ENCODE assay signal across 8 cellular contexts in genomic region chr12:8242623-8242880, GRCh38. TPM values are rescaled to one million over a fixed set of nuclear protein-coding genes. Genes with fewer than 3 reads are reported as not detected.
DNase-seq lines count a peak whose midpoint lies in the region; ATAC-seq and TF ChIP-seq lines count a peak whose summit lies in the region.
"Not testable (repeated sequence)": the region's sequence is repeated elsewhere in the genome, so short reads cannot be mapped to it uniquely, and the experiment has no call there.

No MANE protein-coding gene starts in this region.

- not testable (repeated sequence) for H3K36me3 Mint-ChIP-seq in activated CD4-positive, alpha-beta memory T cell treated with anti-CD3 and anti-CD28 coated beads for 36 hours

- DNase-seq in activated CD4-positive, alpha-beta memory T cell treated with anti-CD3 and anti-CD28 coated beads for 36 hours; breast epithelium (ENCODE audit: low spot score in 2 of 2); foreskin fibroblast; mesenchymal stem cell; psoas muscle: not testable (repeated sequence)

- CTCF ChIA-PET in activated CD4-positive, alpha-beta memory T cell treated with anti-CD3 and anti-CD28 coated beads for 36 hours (lab: Charles Lee), result not testable (repeated sequence)

- H3K27ac ChIP-seq in breast epithelium (peak overlapping the region; percentile 90 to 96), mesenchymal stem cell (ENCODE audit: low read length, poor library complexity, severe bottlenecking) (peak overlapping the region; percentile 61), psoas muscle (peak overlapping the region; percentile 36), urinary bladder (ENCODE audit: low read depth) (peak overlapping the region; percentile 16)

- H4K8ac ChIP-seq in mesenchymal stem cell (ENCODE audit: low read length), result peak overlapping the region; percentile 41

- not testable (repeated sequence) for H4K20me1 ChIP-seq in Loucy (ENCODE audit: insufficient read depth, low read length, poor library complexity, severe bottlenecking)

- H3K9me3 ChIP-seq in Loucy (ENCODE audit: insufficient read depth, low read depth, low read length); breast epithelium; mesenchymal stem cell (ENCODE audit: control insufficient read depth, low read length); psoas muscle: not testable (repeated sequence)

- H3K23ac ChIP-seq in mesenchymal stem cell (ENCODE audit: low read length in 2 of 2), result not testable (repeated sequence)

- H2AK5ac ChIP-seq in mesenchymal stem cell (ENCODE audit: low read length, severe bottlenecking), result not testable (repeated sequence)

- peak overlapping the region; percentile 38 for H3K27ac Mint-ChIP-seq in activated CD4-positive, alpha-beta memory T cell treated with anti-CD3 and anti-CD28 coated beads for 36 hours

- not testable (repeated sequence) for H2BK15ac ChIP-seq in mesenchymal stem cell (ENCODE audit: low read depth, poor library complexity, severe bottlenecking)

- TF ChIP-seq CTCF in Loucy (conservative IDR thresholded peaks at IDR 0.05; ENCODE audit: low read length); breast epithelium (IDR thresholded peaks at IDR 0.05); foreskin fibroblast (IDR thresholded peaks at IDR 0.05; ENCODE audit: low read depth, low read length); psoas muscle (IDR thresholded peaks at IDR 0.05): not testable (repeated sequence)

- not testable (repeated sequence) for H3F3A ChIP-seq in Loucy (ENCODE audit: low read depth)

- H2BK5ac ChIP-seq in mesenchymal stem cell (ENCODE audit: low read depth, low read length, poor library complexity, severe bottlenecking), result not testable (repeated sequence)

- H4K91ac ChIP-seq in mesenchymal stem cell (ENCODE audit: low read length), result peak overlapping the region; percentile 61

- not testable (repeated sequence) for H3K27me3 ChIP-seq in Loucy (ENCODE audit: insufficient read depth, low read length, poor library complexity, severe bottlenecking); breast epithelium; mesenchymal stem cell (ENCODE audit: control insufficient read depth in 1 of 2, insufficient read depth in 1 of 2, low read length in 2 of 2); psoas muscle (ENCODE audit: insufficient read depth in 3 of 3, low read length in 2 of 3)

- H3K14ac ChIP-seq in mesenchymal stem cell (ENCODE audit: low read length in 2 of 2), result not testable (repeated sequence)

- H3K9me3 Mint-ChIP-seq in activated CD4-positive, alpha-beta memory T cell treated with anti-CD3 and anti-CD28 coated beads for 36 hours, result not testable (repeated sequence)

- not testable (repeated sequence) for H3K79me2 ChIP-seq in Loucy (ENCODE audit: insufficient read depth, low read length)

- not testable (repeated sequence) for H2BK120ac ChIP-seq in mesenchymal stem cell (ENCODE audit: low read depth, low read length)

- H3K36me3 ChIP-seq in Loucy (ENCODE audit: insufficient read depth, low read length); breast epithelium; mesenchymal stem cell (ENCODE audit: control insufficient read depth in 1 of 2, insufficient read depth in 2 of 2, low read depth in 1 of 2, low read length in 2 of 2); psoas muscle (ENCODE audit: insufficient read depth in 1 of 2, low read depth in 1 of 2); urinary bladder (ENCODE audit: insufficient read depth): not testable (repeated sequence)

- H3K4me1 Mint-ChIP-seq in activated CD4-positive, alpha-beta memory T cell treated with anti-CD3 and anti-CD28 coated beads for 36 hours (ENCODE audit: low read depth), result peaks cover 20% of the 10 kb centered on the region

- peak overlapping the region in 1 of 2 experiments; percentile 75 for H3K4ac ChIP-seq in mesenchymal stem cell (ENCODE audit: low read depth in 1 of 2, low read length in 2 of 2)

- not testable (repeated sequence) for H2BK12ac ChIP-seq in mesenchymal stem cell (ENCODE audit: low read length in 2 of 2)

- H3K18ac ChIP-seq in mesenchymal stem cell (ENCODE audit: low read depth in 1 of 2, low read length in 2 of 2), result peak overlapping the region in 1 of 2 experiments; percentile 62

- POLR2A ChIA-PET in activated CD4-positive, alpha-beta memory T cell treated with anti-CD3 and anti-CD28 coated beads for 36 hours (lab: Charles Lee), result not testable (repeated sequence)

- peak overlapping the region; percentile 93 for H3K4me3 Mint-ChIP-seq in activated CD4-positive, alpha-beta memory T cell treated with anti-CD3 and anti-CD28 coated beads for 36 hours

- H2AFZ ChIP-seq in Loucy (ENCODE audit: low read length) (peak overlapping the region; percentile 98), mesenchymal stem cell (ENCODE audit: low read depth, low read length) (peak overlapping the region; percentile 18)

- H3K4me1 ChIP-seq in Loucy (ENCODE audit: insufficient read depth, low read length, poor library complexity, severe bottlenecking); breast epithelium; mesenchymal stem cell (ENCODE audit: control insufficient read depth, insufficient read depth, low read depth, low read length); psoas muscle; urinary bladder (ENCODE audit: insufficient read depth): not testable (repeated sequence)

- 0% methylated on average over 16 of the region's 28 CpGs for WGBS in mesenchymal stem cell
- 0 to 2% (median 2%) methylated on average over 11 to 28 of the region's 28 CpGs for WGBS in psoas muscle, 3 donors
- under 1% methylated on average over 28 of the region's 28 CpGs for WGBS in urinary bladder

- peak overlapping the region; percentile 73 for H3K9ac ChIP-seq in Loucy (ENCODE audit: low read depth, low read length, poor library complexity, severe bottlenecking)
- H3K9ac ChIP-seq in mesenchymal stem cell (ENCODE audit: low read length), result peak overlapping the region; percentile 91

- TF ChIP-seq POLR2A in breast epithelium (IDR thresholded peaks at IDR 0.05), result not testable (repeated sequence)

- ATAC-seq in psoas muscle, result not testable (repeated sequence)

- intact Hi-C loops in activated CD4-positive, alpha-beta memory T cell treated with anti-CD3 and anti-CD28 coated beads for 36 hours (cut with micrococcal nuclease), result loop anchor here (2.0 kb wide), 1 partner anchor 216 kb away; no protein-coding TSS in a partner anchor
- intact Hi-C loops in breast epithelium (cut with DNase I; ENCODE audit: low total_unique reads); psoas muscle (cut with DNase I): not testable (repeated sequence)

- H3K4me3 ChIP-seq in GM08714 (ENCODE audit: low read length) (peak overlapping the region; percentile 64; the same call in 1 of the 2 replicates), Loucy (ENCODE audit: low read length, poor library complexity, severe bottlenecking) (peak overlapping the region; percentile 84), breast epithelium (peak overlapping the region; percentile 59 to 80 (median 69)), foreskin fibroblast (ENCODE audit: low read depth in 1 of 2, low read length in 2 of 2) (peak overlapping the region; percentile 72 to 84), mesenchymal stem cell (ENCODE audit: insufficient read depth in 1 of 2, low read depth in 1 of 2, low read length in 2 of 2) (peak overlapping the region; percentile 72 to 83), psoas muscle (peak overlapping the region; percentile 78), urinary bladder (ENCODE audit: low read depth, low read length) (peak overlapping the region; percentile 51)

- peak overlapping the region; percentile 87 for H3K4me2 ChIP-seq in Loucy (ENCODE audit: low read depth, low read length, poor library complexity, severe bottlenecking)
- peak overlapping the region; percentile 83 for H3K4me2 ChIP-seq in mesenchymal stem cell (ENCODE audit: low read length, poor library complexity, severe bottlenecking)

- not testable (repeated sequence) for H3K27me3 Mint-ChIP-seq in activated CD4-positive, alpha-beta memory T cell treated with anti-CD3 and anti-CD28 coated beads for 36 hours

- H3K79me1 ChIP-seq in mesenchymal stem cell (replicated peaks; ENCODE audit: low read length, poor library complexity, severe bottlenecking), result not testable (repeated sequence)

- not testable (repeated sequence) for H3K9me2 ChIP-seq in Loucy (replicated peaks; ENCODE audit: low read depth, low read length)

RNA-seq across cellular contexts. Expression of gene FAM90A1, which starts 15.1 kb away (rescaled TPM):
- total RNA-seq in activated CD4-positive, alpha-beta memory T cell treated with anti-CD3 and anti-CD28 coated beads for 36 hours, result under 1 TPM; 0.41 to 0.43 TPM
- total RNA-seq in breast epithelium, result under 1 TPM in 1 of 3 donors, not detected in 2; 0.29 TPM
- not detected for polyA plus RNA-seq in mesenchymal stem cell (2013, experiment 1 of 2)
- polyA plus RNA-seq in mesenchymal stem cell (2013, experiment 2 of 2), result not detected
- under 1 TPM in 2 of 4 donors, not detected in 2; 0.10 to 0.58 TPM for total RNA-seq in psoas muscle
- polyA plus RNA-seq in psoas muscle, result under 1 TPM in 1 of 3 donors, not detected in 2; 0.03 TPM
- not detected for total RNA-seq in urinary bladder
- 0.16 TPM for polyA plus RNA-seq in urinary bladder

Comparison
In these comparisons a context has a peak if more than half of its experiments do, and no peak if none do; other contexts are left out.
1. H3K27ac ChIP-seq: peak in every context shown above with its lines; median percentile 93 in breast epithelium; 61 in mesenchymal stem cell; 36 in psoas muscle; 16 in urinary bladder.